ENCODE assay signal across 8 cellular contexts in genomic region chr1:66532798-66533783, GRCh38. TPM values are rescaled to one million over a fixed set of nuclear protein-coding genes. Genes with fewer than 3 reads are reported as not detected.
DNase-seq lines count a peak whose midpoint lies in the region; ATAC-seq, FAIRE-seq and TF ChIP-seq lines count a peak whose summit lies in the region.

No MANE protein-coding gene starts in this region.

- TF ChIP-seq CTCF in nephron progenitor cell (IDR thresholded peaks at IDR 0.05), result no peak

- DNase-seq in activated CD8-positive, alpha-beta memory T cell treated with anti-CD3 and anti-CD28 coated beads for 24 hours, result peak; percentile 58
- no peak for DNase-seq in activated CD8-positive, alpha-beta memory T cell treated with anti-CD3 and anti-CD28 coated beads, Interleukin-2, amount 50 U/mL, for 4 hours
- DNase-seq in activated T-cell treated with anti-CD3 and anti-CD28 coated beads, Interleukin-2, amount 50 U/mL, for 72 hours, result peak; percentile 19 to 30
- DNase-seq in frontal cortex (ENCODE audit: low spot score in 2 of 2) (peak; percentile 27 to 31), nephron progenitor cell (peak; percentile 44), NCI-H1048 (lab: John Stamatoyannopoulos, UW) (no peak)

- H3K27me3 Mint-ChIP-seq in activated T-cell treated with anti-CD3 and anti-CD28 coated beads, Interleukin-2, amount 50 U/mL, for 72 hours (ENCODE audit: low read depth), result peaks cover 53% of the 10 kb centered on the region
- peaks cover 54% of the 10 kb centered on the region for H3K27me3 Mint-ChIP-seq in nephron progenitor cell (ENCODE audit: low read depth, poor library complexity)

- H3K27ac Mint-ChIP-seq in activated T-cell treated with anti-CD3 and anti-CD28 coated beads, Interleukin-2, amount 50 U/mL, for 72 hours, result no peak overlapping the region
- H3K27ac Mint-ChIP-seq in nephron progenitor cell, result peak overlapping the region; percentile 32

- peak overlapping the region; percentile 80 to 89 for H3K4me3 Mint-ChIP-seq in activated T-cell treated with anti-CD3 and anti-CD28 coated beads, Interleukin-2, amount 50 U/mL, for 72 hours
- H3K4me3 Mint-ChIP-seq in nephron progenitor cell, result peak overlapping the region; percentile 90

- H3K9me3 Mint-ChIP-seq in activated T-cell treated with anti-CD3 and anti-CD28 coated beads, Interleukin-2, amount 50 U/mL, for 72 hours, result no peaks in the 10 kb centered on the region
- no peaks in the 10 kb centered on the region for H3K9me3 Mint-ChIP-seq in nephron progenitor cell

- H3K36me3 Mint-ChIP-seq in activated T-cell treated with anti-CD3 and anti-CD28 coated beads, Interleukin-2, amount 50 U/mL, for 72 hours (ENCODE audit: insufficient read depth in 2 of 2), result no peaks in the 10 kb centered on the region
- no peaks in the 10 kb centered on the region for H3K36me3 Mint-ChIP-seq in nephron progenitor cell (ENCODE audit: low read depth)

- FAIRE-seq in frontal cortex (lab: Jason Lieb, UNC), result no peak

- peaks cover 17% of the 10 kb centered on the region for H3K4me1 Mint-ChIP-seq in activated T-cell treated with anti-CD3 and anti-CD28 coated beads, Interleukin-2, amount 50 U/mL, for 72 hours (ENCODE audit: low read depth)
- peaks cover 21% of the 10 kb centered on the region for H3K4me1 Mint-ChIP-seq in nephron progenitor cell

- ATAC-seq in activated T-cell treated with anti-CD3 and anti-CD28 coated beads, Interleukin-2, amount 50 U/mL, for 72 hours (replicated peaks in 1 of 2), result peak; percentile 60 to 63
- ATAC-seq in HG02763 (IDR thresholded peaks at IDR 0.05; ENCODE audit: unreplicated experiment) (no peak), HG03095 (IDR thresholded peaks at IDR 0.05; ENCODE audit: unreplicated experiment) (no peak)

RNA-seq across cellular contexts. Expression of gene SGIP1, which starts 0.9 kb away (rescaled TPM):
- under 1 TPM in 1 of 2 donors, not detected in 1; 0.31 TPM for total RNA-seq in activated T-cell treated with anti-CD3 and anti-CD28 coated beads, Interleukin-2, amount 50 U/mL, for 72 hours
- 45.2 TPM for total RNA-seq in frontal cortex

Comparison
In these comparisons a context has a peak if more than half of its experiments do, and no peak if none do; other contexts are left out.
1. DNase-seq: peak in activated CD8-positive, alpha-beta memory T cell treated with anti-CD3 and anti-CD28 coated beads for 24 hours (single experiment), activated T-cell treated with anti-CD3 and anti-CD28 coated beads, Interleukin-2, amount 50 U/mL, for 72 hours (2 of 2), frontal cortex (2 of 2) and nephron progenitor cell (single experiment); none in activated CD8-positive, alpha-beta memory T cell treated with anti-CD3 and anti-CD28 coated beads, Interleukin-2, amount 50 U/mL, for 4 hours (single experiment) and NCI-H1048 (single experiment).
2. ATAC-seq: peak in activated T-cell treated with anti-CD3 and anti-CD28 coated beads, Interleukin-2, amount 50 U/mL, for 72 hours (2 of 2); none in HG02763 (single experiment) and HG03095 (single experiment).
3. RNA of gene SGIP1, which starts 0.9 kb away (total RNA-seq): 45.2 TPM in frontal cortex (single experiment); 0.31 TPM in activated T-cell treated with anti-CD3 and anti-CD28 coated beads, Interleukin-2, amount 50 U/mL, for 72 hours; every median in the first group is over 10 times any median in the second.